Comparison of ENCODE assay signal across 1 cellular context in the genomic region with DNA sequence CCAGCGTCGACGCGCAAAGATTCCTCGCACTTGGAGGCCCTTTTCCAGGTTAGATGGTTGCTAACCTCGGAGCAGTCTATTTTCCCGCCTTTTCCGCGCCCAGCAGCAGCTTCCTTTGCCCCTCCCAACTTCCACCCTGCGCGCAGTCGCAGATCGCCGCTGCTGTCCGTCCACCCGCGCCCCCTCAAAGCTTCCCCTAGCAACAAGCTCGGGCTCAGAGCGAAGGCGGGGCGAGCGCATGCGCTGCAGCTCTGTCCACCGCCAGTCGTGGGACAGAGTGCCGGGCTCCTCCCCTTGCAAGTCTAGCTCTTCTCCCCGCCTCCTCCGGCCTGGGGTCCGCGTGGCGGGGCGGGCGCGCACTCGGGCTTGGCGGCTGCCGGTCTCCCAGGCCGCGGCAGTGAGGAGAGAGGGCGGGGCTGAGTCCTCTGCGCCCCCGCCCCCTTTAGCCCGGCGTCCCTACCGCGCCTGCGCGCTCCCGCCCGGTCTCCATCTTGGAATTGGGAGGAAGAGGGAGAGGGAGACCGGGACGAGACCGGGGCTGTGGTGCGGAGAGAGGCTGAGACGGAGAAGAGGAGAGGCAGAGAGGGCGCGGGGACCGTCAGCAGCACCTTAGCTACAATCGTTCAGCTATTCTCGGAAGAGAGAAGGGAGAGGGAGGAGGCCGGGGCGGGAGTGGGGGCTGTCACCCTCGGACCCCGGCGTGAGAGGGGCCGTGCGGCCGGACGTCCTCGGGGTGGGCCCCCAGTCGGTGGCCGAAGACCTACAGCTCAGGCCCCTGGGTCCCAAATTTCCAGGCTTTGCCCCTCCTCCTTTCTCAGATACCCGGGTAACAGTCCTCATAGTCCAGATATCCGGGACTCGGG.
A peak's percentile ranks its signal among the peaks of the same experiment; 100 is the strongest.
TF ChIP-seq lines count a peak whose summit lies in the region.

A gene (plus strand): TSS at position 485 of the 863 bp plus-strand sequence. CDS start 3,905 bp downstream, outside the sequence.

TF ChIP-seq in WTC11, 78 proteins besides CTCF, POLR2A, EP300 and RAD21 (continued from another document and continues in another):
- TF ChIP-seq CREM (CRISPR knock-in tag; IDR thresholded peaks at IDR 0.05) (peak; percentile 77; the same call in 1 of the 2 replicates), ZNF121 (CRISPR knock-in tag; IDR thresholded peaks at IDR 0.05) (no peak), RELA (CRISPR knock-in tag; IDR thresholded peaks at IDR 0.05; ENCODE audit: borderline replicate concordance) (0 out of 2 replicates have a peak, but pooled peaks have one; percentile 28), NR1H2 (CRISPR knock-in tag; IDR thresholded peaks at IDR 0.05) (no peak), FOXP1 (CRISPR knock-in tag; IDR thresholded peaks at IDR 0.05; ENCODE audit: borderline replicate concordance) (peak; percentile 89), EMX1 (CRISPR knock-in tag; IDR thresholded peaks at IDR 0.05) (no peak), ZNF423 (CRISPR knock-in tag; IDR thresholded peaks at IDR 0.05) (no peak), TEAD4 (CRISPR knock-in tag; IDR thresholded peaks at IDR 0.05) (no peak), NFE2L1 (CRISPR knock-in tag; IDR thresholded peaks at IDR 0.05) (peak; percentile 98), ETV6 (CRISPR knock-in tag; IDR thresholded peaks at IDR 0.05) (peak; percentile 93), MXD4 (CRISPR knock-in tag; IDR thresholded peaks at IDR 0.05; ENCODE audit: borderline replicate concordance) (no peak), CREB1 (CRISPR knock-in tag; IDR thresholded peaks at IDR 0.05) (peak; percentile 88; the same call in 1 of the 2 replicates), RORB (CRISPR knock-in tag; IDR thresholded peaks at IDR 0.05) (no peak), ZNF263 (CRISPR knock-in tag; IDR thresholded peaks at IDR 0.05; ENCODE audit: low read depth) (0 out of 2 replicates have a peak, but pooled peaks have one; percentile 44), OVOL2 (CRISPR knock-in tag; IDR thresholded peaks at IDR 0.05; ENCODE audit: borderline replicate concordance) (no peak), ZNF396 (CRISPR knock-in tag; IDR thresholded peaks at IDR 0.05; ENCODE audit: borderline replicate concordance) (no peak), ELF4 (CRISPR knock-in tag; IDR thresholded peaks at IDR 0.05; ENCODE audit: low read depth) (0 out of 2 replicates have a peak, but pooled peaks have one; percentile 68), ZNF232 (CRISPR knock-in tag; IDR thresholded peaks at IDR 0.05) (peak; percentile 96), ZNF138 (CRISPR knock-in tag; conservative IDR thresholded peaks at IDR 0.05) (no peak; the same call in 1 of the 2 replicates), NR3C1 (CRISPR knock-in tag; conservative IDR thresholded peaks at IDR 0.05; ENCODE audit: low read depth) (no peak)
- TF ChIP-seq, protein P1, sequence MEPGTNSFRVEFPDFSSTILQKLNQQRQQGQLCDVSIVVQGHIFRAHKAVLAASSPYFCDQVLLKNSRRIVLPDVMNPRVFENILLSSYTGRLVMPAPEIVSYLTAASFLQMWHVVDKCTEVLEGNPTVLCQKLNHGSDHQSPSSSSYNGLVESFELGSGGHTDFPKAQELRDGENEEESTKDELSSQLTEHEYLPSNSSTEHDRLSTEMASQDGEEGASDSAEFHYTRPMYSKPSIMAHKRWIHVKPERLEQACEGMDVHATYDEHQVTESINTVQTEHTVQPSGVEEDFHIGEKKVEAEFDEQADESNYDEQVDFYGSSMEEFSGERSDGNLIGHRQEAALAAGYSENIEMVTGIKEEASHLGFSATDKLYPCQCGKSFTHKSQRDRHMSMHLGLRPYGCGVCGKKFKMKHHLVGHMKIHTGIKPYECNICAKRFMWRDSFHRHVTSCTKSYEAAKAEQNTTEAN (CRISPR knock-in tag; IDR thresholded peaks at IDR 0.05) = no peak
- TF ChIP-seq, protein P2, sequence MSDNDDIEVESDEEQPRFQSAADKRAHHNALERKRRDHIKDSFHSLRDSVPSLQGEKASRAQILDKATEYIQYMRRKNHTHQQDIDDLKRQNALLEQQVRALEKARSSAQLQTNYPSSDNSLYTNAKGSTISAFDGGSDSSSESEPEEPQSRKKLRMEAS (CRISPR knock-in tag; IDR thresholded peaks at IDR 0.05) = peak; percentile 100
- TF ChIP-seq, protein P3, sequence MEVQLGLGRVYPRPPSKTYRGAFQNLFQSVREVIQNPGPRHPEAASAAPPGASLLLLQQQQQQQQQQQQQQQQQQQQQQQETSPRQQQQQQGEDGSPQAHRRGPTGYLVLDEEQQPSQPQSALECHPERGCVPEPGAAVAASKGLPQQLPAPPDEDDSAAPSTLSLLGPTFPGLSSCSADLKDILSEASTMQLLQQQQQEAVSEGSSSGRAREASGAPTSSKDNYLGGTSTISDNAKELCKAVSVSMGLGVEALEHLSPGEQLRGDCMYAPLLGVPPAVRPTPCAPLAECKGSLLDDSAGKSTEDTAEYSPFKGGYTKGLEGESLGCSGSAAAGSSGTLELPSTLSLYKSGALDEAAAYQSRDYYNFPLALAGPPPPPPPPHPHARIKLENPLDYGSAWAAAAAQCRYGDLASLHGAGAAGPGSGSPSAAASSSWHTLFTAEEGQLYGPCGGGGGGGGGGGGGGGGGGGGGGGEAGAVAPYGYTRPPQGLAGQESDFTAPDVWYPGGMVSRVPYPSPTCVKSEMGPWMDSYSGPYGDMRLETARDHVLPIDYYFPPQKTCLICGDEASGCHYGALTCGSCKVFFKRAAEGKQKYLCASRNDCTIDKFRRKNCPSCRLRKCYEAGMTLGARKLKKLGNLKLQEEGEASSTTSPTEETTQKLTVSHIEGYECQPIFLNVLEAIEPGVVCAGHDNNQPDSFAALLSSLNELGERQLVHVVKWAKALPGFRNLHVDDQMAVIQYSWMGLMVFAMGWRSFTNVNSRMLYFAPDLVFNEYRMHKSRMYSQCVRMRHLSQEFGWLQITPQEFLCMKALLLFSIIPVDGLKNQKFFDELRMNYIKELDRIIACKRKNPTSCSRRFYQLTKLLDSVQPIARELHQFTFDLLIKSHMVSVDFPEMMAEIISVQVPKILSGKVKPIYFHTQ (CRISPR knock-in tag; IDR thresholded peaks at IDR 0.05) = no peak
- TF ChIP-seq, protein P4, sequence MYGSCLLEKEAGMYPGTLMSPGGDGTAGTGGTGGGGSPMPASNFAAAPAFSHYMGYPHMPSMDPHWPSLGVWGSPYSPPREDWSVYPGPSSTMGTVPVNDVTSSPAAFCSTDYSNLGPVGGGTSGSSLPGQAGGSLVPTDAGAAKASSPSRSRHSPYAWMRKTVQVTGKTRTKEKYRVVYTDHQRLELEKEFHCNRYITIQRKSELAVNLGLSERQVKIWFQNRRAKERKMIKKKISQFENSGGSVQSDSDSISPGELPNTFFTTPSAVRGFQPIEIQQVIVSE (CRISPR knock-in tag; IDR thresholded peaks at IDR 0.05; ENCODE audit: borderline replicate concordance) = no peak
- TF ChIP-seq, protein P5, sequence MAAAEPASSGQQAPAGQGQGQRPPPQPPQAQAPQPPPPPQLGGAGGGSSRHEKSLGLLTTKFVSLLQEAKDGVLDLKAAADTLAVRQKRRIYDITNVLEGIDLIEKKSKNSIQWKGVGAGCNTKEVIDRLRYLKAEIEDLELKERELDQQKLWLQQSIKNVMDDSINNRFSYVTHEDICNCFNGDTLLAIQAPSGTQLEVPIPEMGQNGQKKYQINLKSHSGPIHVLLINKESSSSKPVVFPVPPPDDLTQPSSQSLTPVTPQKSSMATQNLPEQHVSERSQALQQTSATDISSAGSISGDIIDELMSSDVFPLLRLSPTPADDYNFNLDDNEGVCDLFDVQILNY (CRISPR knock-in tag; IDR thresholded peaks at IDR 0.05) = peak; percentile 91
- TF ChIP-seq, protein P6, sequence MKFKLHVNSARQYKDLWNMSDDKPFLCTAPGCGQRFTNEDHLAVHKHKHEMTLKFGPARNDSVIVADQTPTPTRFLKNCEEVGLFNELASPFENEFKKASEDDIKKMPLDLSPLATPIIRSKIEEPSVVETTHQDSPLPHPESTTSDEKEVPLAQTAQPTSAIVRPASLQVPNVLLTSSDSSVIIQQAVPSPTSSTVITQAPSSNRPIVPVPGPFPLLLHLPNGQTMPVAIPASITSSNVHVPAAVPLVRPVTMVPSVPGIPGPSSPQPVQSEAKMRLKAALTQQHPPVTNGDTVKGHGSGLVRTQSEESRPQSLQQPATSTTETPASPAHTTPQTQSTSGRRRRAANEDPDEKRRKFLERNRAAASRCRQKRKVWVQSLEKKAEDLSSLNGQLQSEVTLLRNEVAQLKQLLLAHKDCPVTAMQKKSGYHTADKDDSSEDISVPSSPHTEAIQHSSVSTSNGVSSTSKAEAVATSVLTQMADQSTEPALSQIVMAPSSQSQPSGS (CRISPR knock-in tag; IDR thresholded peaks at IDR 0.05; ENCODE audit: borderline replicate concordance, low read depth) = peak; percentile 54; the same call in 1 of the 2 replicates
- TF ChIP-seq, protein P7, sequence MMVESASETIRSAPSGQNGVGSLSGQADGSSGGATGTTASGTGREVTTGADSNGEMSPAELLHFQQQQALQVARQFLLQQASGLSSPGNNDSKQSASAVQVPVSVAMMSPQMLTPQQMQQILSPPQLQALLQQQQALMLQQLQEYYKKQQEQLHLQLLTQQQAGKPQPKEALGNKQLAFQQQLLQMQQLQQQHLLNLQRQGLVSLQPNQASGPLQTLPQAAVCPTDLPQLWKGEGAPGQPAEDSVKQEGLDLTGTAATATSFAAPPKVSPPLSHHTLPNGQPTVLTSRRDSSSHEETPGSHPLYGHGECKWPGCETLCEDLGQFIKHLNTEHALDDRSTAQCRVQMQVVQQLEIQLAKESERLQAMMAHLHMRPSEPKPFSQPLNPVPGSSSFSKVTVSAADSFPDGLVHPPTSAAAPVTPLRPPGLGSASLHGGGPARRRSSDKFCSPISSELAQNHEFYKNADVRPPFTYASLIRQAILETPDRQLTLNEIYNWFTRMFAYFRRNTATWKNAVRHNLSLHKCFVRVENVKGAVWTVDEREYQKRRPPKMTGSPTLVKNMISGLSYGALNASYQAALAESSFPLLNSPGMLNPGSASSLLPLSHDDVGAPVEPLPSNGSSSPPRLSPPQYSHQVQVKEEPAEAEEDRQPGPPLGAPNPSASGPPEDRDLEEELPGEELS (CRISPR knock-in tag; IDR thresholded peaks at IDR 0.05) = peak; percentile 81
- TF ChIP-seq, protein P8, sequence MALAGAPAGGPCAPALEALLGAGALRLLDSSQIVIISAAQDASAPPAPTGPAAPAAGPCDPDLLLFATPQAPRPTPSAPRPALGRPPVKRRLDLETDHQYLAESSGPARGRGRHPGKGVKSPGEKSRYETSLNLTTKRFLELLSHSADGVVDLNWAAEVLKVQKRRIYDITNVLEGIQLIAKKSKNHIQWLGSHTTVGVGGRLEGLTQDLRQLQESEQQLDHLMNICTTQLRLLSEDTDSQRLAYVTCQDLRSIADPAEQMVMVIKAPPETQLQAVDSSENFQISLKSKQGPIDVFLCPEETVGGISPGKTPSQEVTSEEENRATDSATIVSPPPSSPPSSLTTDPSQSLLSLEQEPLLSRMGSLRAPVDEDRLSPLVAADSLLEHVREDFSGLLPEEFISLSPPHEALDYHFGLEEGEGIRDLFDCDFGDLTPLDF (CRISPR knock-in tag; IDR thresholded peaks at IDR 0.05) = 0 out of 2 replicates have a peak, but pooled peaks have one; percentile 52
- TF ChIP-seq, protein P9, sequence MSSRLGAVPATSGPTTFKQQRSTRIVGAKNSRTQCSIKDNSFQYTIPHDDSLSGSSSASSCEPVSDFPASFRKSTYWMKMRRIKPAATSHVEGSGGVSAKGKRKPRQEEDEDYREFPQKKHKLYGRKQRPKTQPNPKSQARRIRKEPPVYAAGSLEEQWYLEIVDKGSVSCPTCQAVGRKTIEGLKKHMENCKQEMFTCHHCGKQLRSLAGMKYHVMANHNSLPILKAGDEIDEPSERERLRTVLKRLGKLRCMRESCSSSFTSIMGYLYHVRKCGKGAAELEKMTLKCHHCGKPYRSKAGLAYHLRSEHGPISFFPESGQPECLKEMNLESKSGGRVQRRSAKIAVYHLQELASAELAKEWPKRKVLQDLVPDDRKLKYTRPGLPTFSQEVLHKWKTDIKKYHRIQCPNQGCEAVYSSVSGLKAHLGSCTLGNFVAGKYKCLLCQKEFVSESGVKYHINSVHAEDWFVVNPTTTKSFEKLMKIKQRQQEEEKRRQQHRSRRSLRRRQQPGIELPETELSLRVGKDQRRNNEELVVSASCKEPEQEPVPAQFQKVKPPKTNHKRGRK (CRISPR knock-in tag; IDR thresholded peaks at IDR 0.05; ENCODE audit: borderline replicate concordance) = no peak
- TF ChIP-seq, protein P10, sequence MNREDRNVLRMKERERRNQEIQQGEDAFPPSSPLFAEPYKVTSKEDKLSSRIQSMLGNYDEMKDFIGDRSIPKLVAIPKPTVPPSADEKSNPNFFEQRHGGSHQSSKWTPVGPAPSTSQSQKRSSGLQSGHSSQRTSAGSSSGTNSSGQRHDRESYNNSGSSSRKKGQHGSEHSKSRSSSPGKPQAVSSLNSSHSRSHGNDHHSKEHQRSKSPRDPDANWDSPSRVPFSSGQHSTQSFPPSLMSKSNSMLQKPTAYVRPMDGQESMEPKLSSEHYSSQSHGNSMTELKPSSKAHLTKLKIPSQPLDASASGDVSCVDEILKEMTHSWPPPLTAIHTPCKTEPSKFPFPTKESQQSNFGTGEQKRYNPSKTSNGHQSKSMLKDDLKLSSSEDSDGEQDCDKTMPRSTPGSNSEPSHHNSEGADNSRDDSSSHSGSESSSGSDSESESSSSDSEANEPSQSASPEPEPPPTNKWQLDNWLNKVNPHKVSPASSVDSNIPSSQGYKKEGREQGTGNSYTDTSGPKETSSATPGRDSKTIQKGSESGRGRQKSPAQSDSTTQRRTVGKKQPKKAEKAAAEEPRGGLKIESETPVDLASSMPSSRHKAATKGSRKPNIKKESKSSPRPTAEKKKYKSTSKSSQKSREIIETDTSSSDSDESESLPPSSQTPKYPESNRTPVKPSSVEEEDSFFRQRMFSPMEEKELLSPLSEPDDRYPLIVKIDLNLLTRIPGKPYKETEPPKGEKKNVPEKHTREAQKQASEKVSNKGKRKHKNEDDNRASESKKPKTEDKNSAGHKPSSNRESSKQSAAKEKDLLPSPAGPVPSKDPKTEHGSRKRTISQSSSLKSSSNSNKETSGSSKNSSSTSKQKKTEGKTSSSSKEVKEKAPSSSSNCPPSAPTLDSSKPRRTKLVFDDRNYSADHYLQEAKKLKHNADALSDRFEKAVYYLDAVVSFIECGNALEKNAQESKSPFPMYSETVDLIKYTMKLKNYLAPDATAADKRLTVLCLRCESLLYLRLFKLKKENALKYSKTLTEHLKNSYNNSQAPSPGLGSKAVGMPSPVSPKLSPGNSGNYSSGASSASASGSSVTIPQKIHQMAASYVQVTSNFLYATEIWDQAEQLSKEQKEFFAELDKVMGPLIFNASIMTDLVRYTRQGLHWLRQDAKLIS (CRISPR knock-in tag; IDR thresholded peaks at IDR 0.05; ENCODE audit: borderline replicate concordance) = no peak
- TF ChIP-seq, protein P11, sequence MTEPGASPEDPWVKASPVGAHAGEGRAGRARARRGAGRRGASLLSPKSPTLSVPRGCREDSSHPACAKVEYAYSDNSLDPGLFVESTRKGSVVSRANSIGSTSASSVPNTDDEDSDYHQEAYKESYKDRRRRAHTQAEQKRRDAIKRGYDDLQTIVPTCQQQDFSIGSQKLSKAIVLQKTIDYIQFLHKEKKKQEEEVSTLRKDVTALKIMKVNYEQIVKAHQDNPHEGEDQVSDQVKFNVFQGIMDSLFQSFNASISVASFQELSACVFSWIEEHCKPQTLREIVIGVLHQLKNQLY (CRISPR knock-in tag; IDR thresholded peaks at IDR 0.05) = 0 out of 2 replicates have a peak, but pooled peaks have one; percentile 57
- TF ChIP-seq, protein P12, sequence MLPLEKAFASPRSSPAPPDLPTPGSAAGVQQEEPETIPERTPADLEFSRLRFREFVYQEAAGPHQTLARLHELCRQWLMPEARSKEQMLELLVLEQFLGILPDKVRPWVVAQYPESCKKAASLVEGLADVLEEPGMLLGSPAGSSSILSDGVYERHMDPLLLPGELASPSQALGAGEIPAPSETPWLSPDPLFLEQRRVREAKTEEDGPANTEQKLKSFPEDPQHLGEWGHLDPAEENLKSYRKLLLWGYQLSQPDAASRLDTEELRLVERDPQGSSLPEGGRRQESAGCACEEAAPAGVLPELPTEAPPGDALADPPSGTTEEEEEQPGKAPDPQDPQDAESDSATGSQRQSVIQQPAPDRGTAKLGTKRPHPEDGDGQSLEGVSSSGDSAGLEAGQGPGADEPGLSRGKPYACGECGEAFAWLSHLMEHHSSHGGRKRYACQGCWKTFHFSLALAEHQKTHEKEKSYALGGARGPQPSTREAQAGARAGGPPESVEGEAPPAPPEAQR (CRISPR knock-in tag; IDR thresholded peaks at IDR 0.05) = no peak
